Comparison of ENCODE assay signal across 9 cellular contexts in genomic region chr10:116162851-116163250, GRCh38.
"Had no signal": no experiment of that assay in that cellular context is flagged by ENCODE, and none has a peak within 500 bp of the region (broad histone marks: within the 10 kb centered on the region; RNA-seq: fewer than 3 reads in every experiment).

No MANE protein-coding gene starts in this region.

- ATAC-seq: HCT116, K562 had no signal

- H3K36me3 ChIP-seq: HAP-1 had no signal

- DNase-seq: GM23248, GOT3, H7, HFFc6, IMR-90 had no signal

- H3K9me3 ChIP-seq: HAP-1 had no signal

- H3K27ac ChIP-seq: GM23248 had no signal

- H3K4me3 ChIP-seq: GM23248, HAP-1, K562 had no signal

- FAIRE-seq: HTR-8/SVneo, K562 had no signal

- H3K4me1 ChIP-seq: HAP-1 had no signal
